Comparison of ENCODE assay signal across 19 cellular contexts in genomic region chr13:50310734-50311133, GRCh38.
"Had no signal": no experiment of that assay in that cellular context is flagged by ENCODE, and none has a peak within 500 bp of the region (broad histone marks: within the 10 kb centered on the region; RNA-seq: fewer than 3 reads in every experiment).

No MANE protein-coding gene starts in this region.

- H3K4me3 ChIP-seq: MG63 had no signal

- H3K4me3 Mint-ChIP-seq: T-helper 1 cell treated with Interleukin-12 subunit alpha and Interleukin-12 subunit beta and Interleukin-4 antibody, amounts not matched to agents 30 μg/mL and 1 μg/mL, for 36 hours had no signal

- H3K27ac ChIP-seq: KMS-11, RWPE1 had no signal

- H3K27ac Mint-ChIP-seq: T-helper 1 cell treated with Interleukin-12 subunit alpha and Interleukin-12 subunit beta and Interleukin-4 antibody, amounts not matched to agents 30 μg/mL and 1 μg/mL, for 36 hours had no signal

- H3K4me2 ChIP-seq: KMS-11, SK-N-SH had no signal

- H3K27me3 Mint-ChIP-seq: T-cell had no signal

- DNase-seq: IMR-90, MG63, NCI-H1092, NCI-H1105 treated with DMSO at 0.1 percent for 48 hours, NCI-H1417 treated with DMSO at 0.1 percent for 48 hours, NCI-H1694 treated with DMSO at 0.1 percent for 48 hours, NCI-H1930, NCI-H2081, NCI-H2107, NCI-H2227 treated with DMSO at 0.1 percent for 48 hours, NCI-H524 treated with DMSO at 0.1 percent for 48 hours, NCI-H774, SHP77, SK-N-SH, SW 1271, T-cell had no signal

- H3K9ac ChIP-seq: KMS-11, SK-N-SH had no signal

- H3K27me3 ChIP-seq: MG63 had no signal

- H3K9me3 Mint-ChIP-seq: T-cell had no signal

- H3K9me3 ChIP-seq: MG63, SK-N-SH had no signal

- H3K36me3 Mint-ChIP-seq: T-cell had no signal

- H3K36me3 ChIP-seq: MG63 had no signal
